ENCODE assay signal across 10 cellular contexts in genomic region chr5:97167435-97167834, GRCh38. TPM values are rescaled to one million over a fixed set of nuclear protein-coding genes. Genes with fewer than 3 reads are reported as not detected.
A peak's percentile ranks its signal among the peaks of the same experiment; 100 is the strongest.
DNase-seq lines count a peak whose midpoint lies in the region; ATAC-seq, FAIRE-seq and TF ChIP-seq lines count a peak whose summit lies in the region.
"Had no signal": no experiment of that assay in that cellular context is flagged by ENCODE, and none has a peak within 500 bp of the region (broad histone marks: within the 10 kb centered on the region; RNA-seq: fewer than 3 reads in every experiment).

No MANE protein-coding gene starts in this region.

- H3K36me3 Mint-ChIP-seq in osteocyte (ENCODE audit: unreplicated experiment) = peaks cover 58% of the 10 kb centered on the region

- H3K4me1 ChIP-seq in effector memory CD4-positive, alpha-beta T cell (ENCODE audit: control insufficient read depth, insufficient read depth, low read length, poor library complexity, severe bottlenecking) = no peaks in the 10 kb centered on the region
- peaks cover 0 to 34% (median 12%) of the 10 kb centered on the region in 4 donors for H3K4me1 ChIP-seq in transverse colon

- no peak for DNase-seq in GM18507 (ENCODE audit: extremely low spot score, insufficient read length, low read depth)
- no peak for DNase-seq in effector memory CD4-positive, alpha-beta T cell
- no peak for DNase-seq in transverse colon
- DNase-seq in occipital lobe (lab: John Stamatoyannopoulos, UW) = no peak
- no peak for DNase-seq in osteocyte (ENCODE audit: extremely low spot score, unreplicated experiment)
- DNase-seq in DMS79 (lab: John Stamatoyannopoulos, UW) = no peak
- DNase-seq: NCI-H1092 treated with DMSO at 0.1 percent for 48 hours had no signal

- TF ChIP-seq CTCF in transverse colon (IDR thresholded peaks at IDR 0.05) (no peak), osteocyte (IDR thresholded peaks at IDR 0.05) (no peak)

- in situ Hi-C loops in transverse colon (cut with MboI; ENCODE audit: low pct_ligation_motif_present in 1 of 4, low pct_unique_long_range_greater_than_20kb in 1 of 4, low sequenced_read_pairs in 3 of 4) = loop anchor here (10.0 to 25.0 kb wide), 5 partner anchors 293 to 555 kb away; partner anchors contain the start of gene ERAP2 (in 2 of the 4)

- no peaks in the 10 kb centered on the region for H3K27me3 ChIP-seq in effector memory CD4-positive, alpha-beta T cell (replicated peaks; ENCODE audit: control insufficient read depth, insufficient read depth, low read length, poor library complexity, severe bottlenecking)
- no peaks in the 10 kb centered on the region for H3K27me3 ChIP-seq in transverse colon

- H3K27ac ChIP-seq in effector memory CD4-positive, alpha-beta T cell (ENCODE audit: insufficient read depth, low read length, poor library complexity, severe bottlenecking) = peak overlapping the region; percentile 12
- peak overlapping the region in 1 of 4 donors; percentile 12 for H3K27ac ChIP-seq in transverse colon

- intact Hi-C loops in transverse colon (cut with DNase I; ENCODE audit: low total_unique reads) = loop anchor here (10.0 kb wide), 1 partner anchor 553 kb away; no protein-coding TSS in a partner anchor

- no peaks in the 10 kb centered on the region for H3K9me3 ChIP-seq in effector memory CD4-positive, alpha-beta T cell (ENCODE audit: control insufficient read depth, low read length)
- no peaks in the 10 kb centered on the region for H3K9me3 ChIP-seq in transverse colon

- no peak overlapping the region for H3K4me3 ChIP-seq in effector memory CD4-positive, alpha-beta T cell (ENCODE audit: insufficient read depth, low read depth, low read length, poor library complexity, severe bottlenecking)
- H3K4me3 ChIP-seq in transverse colon = no peak overlapping the region

- H3K36me3 ChIP-seq in effector memory CD4-positive, alpha-beta T cell (ENCODE audit: control insufficient read depth, insufficient read depth, low read length) = peaks cover 42% of the 10 kb centered on the region
- H3K36me3 ChIP-seq in transverse colon = peaks cover 0 to 47% (median 10%) of the 10 kb centered on the region in 4 donors

- peak; percentile 79 for ATAC-seq in GM21390 (IDR thresholded peaks at IDR 0.05; ENCODE audit: unreplicated experiment)
- peak; percentile 73 for ATAC-seq in HG03439 (IDR thresholded peaks at IDR 0.05; ENCODE audit: unreplicated experiment)

- TF ChIP-seq POLR2A in transverse colon (IDR thresholded peaks at IDR 0.05) = no peak

- H3K27ac Mint-ChIP-seq in osteocyte (ENCODE audit: unreplicated experiment) = no peak overlapping the region

- WGBS in transverse colon (ENCODE audit: low coverage in 1 of 2), 2 donors = 46 to 53% methylated on average over 6 of the region's 6 CpGs

- FAIRE-seq in GM18507 (lab: Jason Lieb, UNC) = peak; percentile 76

- no peak overlapping the region for H3K4me3 Mint-ChIP-seq in osteocyte (ENCODE audit: unreplicated experiment)

- no peaks in the 10 kb centered on the region for H3K9me3 Mint-ChIP-seq in osteocyte (ENCODE audit: unreplicated experiment)

- no peaks in the 10 kb centered on the region for H3K27me3 Mint-ChIP-seq in osteocyte (ENCODE audit: unreplicated experiment)

- no peak for TF ChIP-seq EP300 in transverse colon (IDR thresholded peaks at IDR 0.05; ENCODE audit: low read depth)

- H3K4me1 Mint-ChIP-seq in osteocyte (ENCODE audit: unreplicated experiment) = peaks cover 3% of the 10 kb centered on the region

RNA-seq across cellular contexts. Expression of gene RIOK2, which starts 15.6 kb away (rescaled TPM):
- 100 to 1,000 TPM in 1 of 4 donors, 10 to 100 TPM in 3; 19.3 to 119 (median 23.4) TPM for total RNA-seq in transverse colon
- 25.7 TPM for total RNA-seq in occipital lobe
- 23.4 and 33.7 TPM in 2 replicates for total RNA-seq in osteocyte

RNA-seq across cellular contexts. Expression of gene LIX1, which starts 25.0 kb away (rescaled TPM):
- under 1 TPM in 2 of 4 donors, not detected in 2; 0.16 to 0.41 TPM for total RNA-seq in transverse colon
- total RNA-seq in occipital lobe = 8.3 TPM
- 0.26 and 0.48 TPM in 2 replicates for total RNA-seq in osteocyte
- total RNA-seq: dermis microvascular lymphatic vessel endothelial cell had no signal
